Comparison of ENCODE assay signal across 9 cellular contexts in the genomic region with DNA sequence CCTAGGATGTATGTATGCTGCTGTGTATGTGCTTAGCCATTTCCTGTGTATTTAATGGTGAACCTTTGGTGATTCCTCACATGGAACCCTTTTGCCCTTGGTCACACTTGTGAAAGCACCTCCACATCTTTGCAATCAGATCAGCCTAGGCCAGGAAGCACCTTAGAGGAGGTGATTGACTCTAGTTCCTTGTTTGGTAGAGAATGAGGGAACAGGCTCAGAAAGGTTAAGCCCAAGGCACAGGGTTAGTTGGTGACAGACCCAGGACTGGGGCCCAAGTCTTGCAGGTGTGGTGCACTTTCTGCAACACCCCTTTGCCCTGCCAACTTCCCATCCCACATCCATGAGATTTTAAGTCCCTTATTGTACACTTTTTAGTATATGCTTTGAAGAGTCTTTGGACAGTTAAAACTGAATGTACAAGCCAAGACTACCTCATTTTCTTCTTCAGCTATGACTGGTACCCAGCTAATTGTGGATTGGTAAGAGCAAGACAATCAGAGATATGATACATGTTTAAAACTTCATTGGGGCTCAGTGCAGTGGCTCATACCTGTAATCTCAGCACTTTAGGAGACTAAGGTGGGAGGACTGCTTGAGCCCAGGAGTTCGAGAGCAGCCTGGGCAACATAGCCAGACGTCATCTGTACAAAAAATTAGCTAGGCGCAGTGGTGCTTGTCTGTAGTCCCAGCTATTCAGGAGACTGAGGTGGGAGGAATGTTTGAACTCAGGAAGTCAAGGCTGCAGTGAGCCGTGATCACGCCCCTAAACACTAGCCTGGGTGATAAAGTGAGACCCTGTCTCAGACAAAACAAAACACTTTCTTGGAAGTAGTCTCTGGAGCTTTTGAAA.
DNase-seq lines count a peak whose midpoint lies in the region; ATAC-seq and TF ChIP-seq lines count a peak whose summit lies in the region.
"Had no signal": no experiment of that assay in that cellular context is flagged by ENCODE, and none has a peak within 500 bp of the region (broad histone marks: within the 10 kb centered on the region; RNA-seq: fewer than 3 reads in every experiment).

No MANE protein-coding gene starts in this region.

- H3K4me1 Mint-ChIP-seq in activated naive CD4-positive, alpha-beta T cell treated with anti-CD3 and anti-CD28 coated beads for 36 hours (ENCODE audit: low read depth): peaks cover 96% of the 10 kb centered on the region
- H3K4me1 Mint-ChIP-seq in IgD-negative memory B cell: peaks cover 48 to 58% (median 57%) of the 10 kb centered on the region in 3 donors
- peaks cover 46% of the 10 kb centered on the region for H3K4me1 Mint-ChIP-seq in endodermal cell

- H3K4me3 ChIP-seq in endodermal cell (ENCODE audit: low read length) (no peak overlapping the region), thymus (ENCODE audit: low read length) (no peak overlapping the region), dorsolateral prefrontal cortex (no peak overlapping the region)

- no peak for ATAC-seq in HG03108 (IDR thresholded peaks at IDR 0.05; ENCODE audit: unreplicated experiment)

- peaks cover 2% of the 10 kb centered on the region for H3K9me3 Mint-ChIP-seq in activated naive CD4-positive, alpha-beta T cell treated with anti-CD3 and anti-CD28 coated beads for 36 hours
- no peaks in the 10 kb centered on the region for H3K9me3 Mint-ChIP-seq in IgD-negative memory B cell
- H3K9me3 Mint-ChIP-seq in endodermal cell: no peaks in the 10 kb centered on the region

- peak overlapping the region; percentile 20 for H3K4me3 Mint-ChIP-seq in activated naive CD4-positive, alpha-beta T cell treated with anti-CD3 and anti-CD28 coated beads for 36 hours
- H3K4me3 Mint-ChIP-seq in IgD-negative memory B cell (peak overlapping the region in 3 of 4 donors; percentile 19 to 77 (median 58)), endodermal cell (no peak overlapping the region)

- H3K4me1 ChIP-seq in endodermal cell (ENCODE audit: control insufficient read depth, insufficient read depth, low read length): peaks cover 18% of the 10 kb centered on the region
- H3K4me1 ChIP-seq in thymus (ENCODE audit: control insufficient read depth, insufficient read depth, low read length): peaks cover 35% of the 10 kb centered on the region

- no peak overlapping the region for H3K27ac ChIP-seq in endodermal cell (ENCODE audit: low read depth, low read length)
- peak overlapping the region; percentile 26 for H3K27ac ChIP-seq in thymus (ENCODE audit: low read depth)
- no peak overlapping the region for H3K27ac ChIP-seq in dorsolateral prefrontal cortex

- H3K9ac ChIP-seq in endodermal cell (ENCODE audit: extremely low read depth, low read length, poor library complexity, severe bottlenecking): no peak overlapping the region

- H3K27me3 ChIP-seq in endodermal cell (ENCODE audit: control insufficient read depth, insufficient read depth, low read length, poor library complexity, severe bottlenecking) (no peaks in the 10 kb centered on the region), thymus (ENCODE audit: control insufficient read depth, insufficient read depth) (no peaks in the 10 kb centered on the region), dorsolateral prefrontal cortex (no peaks in the 10 kb centered on the region)

- 86 to 90% methylated on average over 1 to 5 of the region's 5 CpGs for WGBS in endodermal cell (ENCODE audit: insufficient coverage in 1 of 2, insufficient read length in 1 of 2), 2 experiments
- WGBS in thymus: 73% methylated on average over 5 of the region's 5 CpGs

- TF ChIP-seq CTCF in endodermal cell (conservative IDR thresholded peaks at IDR 0.05): no peak
- no peak for TF ChIP-seq CTCF in GM20000 (IDR thresholded peaks at IDR 0.05; ENCODE audit: extremely low read depth, missing control alignments)
- no peak for TF ChIP-seq CTCF in dorsolateral prefrontal cortex (IDR thresholded peaks at IDR 0.05 in 54 of 56, conservative IDR thresholded peaks at IDR 0.05 in 2 of 56; ENCODE audit: low read depth in 1 of 56, partially characterized antibody in 56 of 56)

- peak; percentile 57 for DNase-seq in activated naive CD4-positive, alpha-beta T cell treated with anti-CD3 and anti-CD28 coated beads for 36 hours
- no peak for DNase-seq in activated naive CD4-positive, alpha-beta T cell treated with Interleukin-2 at 50 U/mL for 16 hours
- DNase-seq in endodermal cell: no peak
- no peak for DNase-seq in GM20000 (ENCODE audit: low spot score)
- DNase-seq in dorsolateral prefrontal cortex: no peak
- DNase-seq: AML-193 had no signal

- H3K36me3 ChIP-seq in endodermal cell (ENCODE audit: control insufficient read depth, insufficient read depth, low read length) (peaks cover 13% of the 10 kb centered on the region), thymus (ENCODE audit: control insufficient read depth, insufficient read depth) (no peaks in the 10 kb centered on the region)

- CTCF ChIA-PET in activated naive CD4-positive, alpha-beta T cell treated with anti-CD3 and anti-CD28 coated beads for 36 hours (lab: Charles Lee): interaction anchor here (0.6 to 1.4 kb wide), 7 partner anchors 11 to 132 kb away, joined by 3 to 13 read pairs (median 4); no protein-coding TSS in a partner anchor

- H3K36me3 Mint-ChIP-seq in activated naive CD4-positive, alpha-beta T cell treated with anti-CD3 and anti-CD28 coated beads for 36 hours (ENCODE audit: low read depth): peaks cover 20% of the 10 kb centered on the region
- H3K36me3 Mint-ChIP-seq in IgD-negative memory B cell (no peaks in the 10 kb centered on the region), endodermal cell (ENCODE audit: low read depth) (peaks cover 20% of the 10 kb centered on the region)

- H3K27ac Mint-ChIP-seq in activated naive CD4-positive, alpha-beta T cell treated with anti-CD3 and anti-CD28 coated beads for 36 hours: peak overlapping the region; percentile 89
- H3K27ac Mint-ChIP-seq in IgD-negative memory B cell: peak overlapping the region; percentile 33 to 95 (median 91)
- peak overlapping the region; percentile 97 for H3K27ac Mint-ChIP-seq in endodermal cell

- no peaks in the 10 kb centered on the region for H3K27me3 Mint-ChIP-seq in activated naive CD4-positive, alpha-beta T cell treated with anti-CD3 and anti-CD28 coated beads for 36 hours (ENCODE audit: low read depth)
- H3K27me3 Mint-ChIP-seq in IgD-negative memory B cell (no peaks in the 10 kb centered on the region), endodermal cell (ENCODE audit: insufficient read depth) (no peaks in the 10 kb centered on the region)

- H3K9me3 ChIP-seq in endodermal cell (ENCODE audit: control insufficient read depth, low read length) (no peaks in the 10 kb centered on the region), thymus (ENCODE audit: control insufficient read depth) (no peaks in the 10 kb centered on the region)

- intact Hi-C loops in activated naive CD4-positive, alpha-beta T cell treated with anti-CD3 and anti-CD28 coated beads for 36 hours (cut with micrococcal nuclease): loop anchor here (1.0 to 5.0 kb wide), 4 partner anchors 12 to 459 kb away; a partner anchor contains a TSS
- intact Hi-C loops in dorsolateral prefrontal cortex (cut with DNase I): no loop called here
